In genomic region chr2:64650257-64650656, GRCh38 we compare ENCODE assay signal across 12 cellular contexts. TPM values are rescaled to one million over a fixed set of nuclear protein-coding genes. Genes with fewer than 3 reads are reported as not detected.
DNase-seq lines count a peak whose midpoint lies in the region; ATAC-seq, FAIRE-seq and TF ChIP-seq lines count a peak whose summit lies in the region.
"Had no signal": no experiment of that assay in that cellular context is flagged by ENCODE, and none has a peak within 500 bp of the region (broad histone marks: within the 10 kb centered on the region; RNA-seq: fewer than 3 reads in every experiment).

No MANE protein-coding gene starts in this region.

- no peak for FAIRE-seq in astrocyte (lab: Jason Lieb, UNC)

- H3K36me3 ChIP-seq in cardiac muscle cell: no peaks in the 10 kb centered on the region
- H3K36me3 ChIP-seq in astrocyte (ENCODE audit: insufficient read depth, low read length): no peaks in the 10 kb centered on the region
- H3K36me3 ChIP-seq in thyroid gland: no peaks in the 10 kb centered on the region
- H3K36me3 ChIP-seq: colonic mucosa had no signal

- no peak for TF ChIP-seq POLR2A in thyroid gland (IDR thresholded peaks at IDR 0.05)

- intact Hi-C loops in cardiac septum (cut with DNase I) (loop anchor here (5.0 kb wide), 1 partner anchor 128 kb away; the partner anchor contains the start of gene AFTPH), thyroid gland (cut with DNase I) (loop anchor here (5.0 kb wide), 1 partner anchor 102 kb away; no protein-coding TSS in a partner anchor)
- intact Hi-C loops in activated CD4-positive, alpha-beta T cell treated with anti-CD3 and anti-CD28 coated beads for 36 hours (cut with DNase I, micrococcal nuclease): loop anchor here in 1 of 2 experiments (5.0 kb wide), 2 partner anchors 407 to 508 kb away; partner anchors contain the start of genes CEP68 and PELI1

- H3K27ac ChIP-seq in cardiac muscle cell (peak overlapping the region; percentile 88), astrocyte (ENCODE audit: low read depth, low read length) (no peak overlapping the region), thyroid gland (peak overlapping the region; percentile 71 to 90 (median 76))

- H3K4me3 Mint-ChIP-seq in astrocyte (ENCODE audit: unreplicated experiment): peak overlapping the region; percentile 25
- H3K4me3 Mint-ChIP-seq in nephron progenitor cell: peak overlapping the region; percentile 38
- H3K4me3 Mint-ChIP-seq in activated CD4-positive, alpha-beta T cell treated with anti-CD3 and anti-CD28 coated beads for 36 hours: no peak overlapping the region

- H3K27ac Mint-ChIP-seq in astrocyte (ENCODE audit: unreplicated experiment): peak overlapping the region; percentile 21
- H3K27ac Mint-ChIP-seq in nephron progenitor cell: no peak overlapping the region
- no peak overlapping the region for H3K27ac Mint-ChIP-seq in activated CD4-positive, alpha-beta T cell treated with anti-CD3 and anti-CD28 coated beads for 36 hours

- H3K27me3 ChIP-seq in cardiac muscle cell (no peaks in the 10 kb centered on the region), astrocyte (ENCODE audit: insufficient read depth, low read length) (no peaks in the 10 kb centered on the region), thyroid gland (no peaks in the 10 kb centered on the region)
- H3K27me3 ChIP-seq: colonic mucosa had no signal

- H3K27me3 Mint-ChIP-seq in astrocyte (ENCODE audit: low read depth, unreplicated experiment): no peaks in the 10 kb centered on the region
- no peaks in the 10 kb centered on the region for H3K27me3 Mint-ChIP-seq in nephron progenitor cell (ENCODE audit: low read depth, poor library complexity)
- no peaks in the 10 kb centered on the region for H3K27me3 Mint-ChIP-seq in activated CD4-positive, alpha-beta T cell treated with anti-CD3 and anti-CD28 coated beads for 36 hours

- no peak overlapping the region for H3K4me3 ChIP-seq in cardiac muscle cell
- H3K4me3 ChIP-seq in astrocyte (ENCODE audit: insufficient read depth, low read depth, low read length): no peak overlapping the region
- no peak overlapping the region for H3K4me3 ChIP-seq in thyroid gland (replicated peaks in 1 of 3)
- H3K4me3 ChIP-seq: colonic mucosa had no signal

- 76 to 78% methylated on average over 5 of the region's 5 CpGs for WGBS in thyroid gland, 2 donors

- H2AFZ ChIP-seq in astrocyte (ENCODE audit: low read depth, low read length): no peak overlapping the region

- H3K9me3 Mint-ChIP-seq in astrocyte (ENCODE audit: unreplicated experiment) (no peaks in the 10 kb centered on the region), nephron progenitor cell (no peaks in the 10 kb centered on the region)
- no peaks in the 10 kb centered on the region for H3K9me3 Mint-ChIP-seq in activated CD4-positive, alpha-beta T cell treated with anti-CD3 and anti-CD28 coated beads for 36 hours (ENCODE audit: low read depth)

- TF ChIP-seq CTCF in cardiac muscle cell (IDR thresholded peaks at IDR 0.05; ENCODE audit: low read depth, low read length) (no peak), astrocyte (IDR thresholded peaks at IDR 0.05; ENCODE audit: insufficient read depth, low read depth, low read length) (no peak), nephron progenitor cell (IDR thresholded peaks at IDR 0.05) (no peak), thyroid gland (IDR thresholded peaks at IDR 0.05) (no peak)

- H3K4me1 ChIP-seq in cardiac muscle cell (ENCODE audit: low read depth): peaks cover 71% of the 10 kb centered on the region
- H3K4me1 ChIP-seq in astrocyte (ENCODE audit: insufficient read depth, low read length): peaks cover 37% of the 10 kb centered on the region
- H3K4me1 ChIP-seq in thyroid gland: peaks cover 41 to 63% of the 10 kb centered on the region in 2 donors

- no peak overlapping the region for H3K9ac ChIP-seq in astrocyte (ENCODE audit: low read length)

- H3K9me3 ChIP-seq in cardiac muscle cell (ENCODE audit: low read depth) (no peaks in the 10 kb centered on the region), astrocyte (ENCODE audit: insufficient read depth, low read depth, low read length) (no peaks in the 10 kb centered on the region), thyroid gland (no peaks in the 10 kb centered on the region)
- H3K9me3 ChIP-seq: colonic mucosa had no signal

- peaks cover 58% of the 10 kb centered on the region for H4K20me1 ChIP-seq in astrocyte (ENCODE audit: insufficient read depth, low read length)

- CTCF ChIA-PET in activated CD4-positive, alpha-beta T cell treated with anti-CD3 and anti-CD28 coated beads for 36 hours (lab: Charles Lee): interaction anchor here (0.7 to 4.0 kb wide), 13 partner anchors 7 to 217 kb away, joined by 3 to 19 read pairs (median 6); no protein-coding TSS in a partner anchor

- no peak for ATAC-seq in activated CD4-positive, alpha-beta T cell treated with anti-CD3 and anti-CD28 coated beads for 36 hours

- DNase-seq in cardiac muscle cell (ENCODE audit: low read depth in 1 of 2, low spot score in 1 of 2) (no peak), cardiac septum (ENCODE audit: low spot score) (no peak), astrocyte (ENCODE audit: low read depth) (no peak), nephron progenitor cell (no peak), thyroid gland (no peak), DMS114 treated with DMSO at 0.1 percent for 48 hours (lab: John Stamatoyannopoulos, UW; ENCODE audit: unreplicated experiment) (no peak)
- no peak for DNase-seq in effector CD4-positive, alpha-beta T cell
- DNase-seq in activated CD4-positive, alpha-beta T cell treated with anti-CD3 and anti-CD28 coated beads for 36 hours: no peak
- DNase-seq: NCI-H1048; stimulated activated CD4-positive, alpha-beta T cell treated with anti-CD3 and anti-CD28 coated beads, Interleukin-12 subunit alpha, Interleukin-12 subunit beta, amount 100 ng/mL, for 4 hours; T1000 had no signal

- H3K36me3 Mint-ChIP-seq in astrocyte (ENCODE audit: low read depth, unreplicated experiment) (peaks cover 1% of the 10 kb centered on the region), nephron progenitor cell (ENCODE audit: low read depth) (no peaks in the 10 kb centered on the region)
- H3K36me3 Mint-ChIP-seq in activated CD4-positive, alpha-beta T cell treated with anti-CD3 and anti-CD28 coated beads for 36 hours (ENCODE audit: low read depth): peaks cover 3% of the 10 kb centered on the region

- H3K4me1 Mint-ChIP-seq in astrocyte (ENCODE audit: low read depth, unreplicated experiment) (peaks cover 54% of the 10 kb centered on the region), nephron progenitor cell (peaks cover 86% of the 10 kb centered on the region)
- peaks cover 70% of the 10 kb centered on the region for H3K4me1 Mint-ChIP-seq in activated CD4-positive, alpha-beta T cell treated with anti-CD3 and anti-CD28 coated beads for 36 hours

- no peak overlapping the region for H3K4me2 ChIP-seq in astrocyte (ENCODE audit: low read length)

- peaks cover 78% of the 10 kb centered on the region for H3K79me2 ChIP-seq in astrocyte (ENCODE audit: insufficient read depth, low read length)

- POLR2A ChIA-PET in activated CD4-positive, alpha-beta T cell treated with anti-CD3 and anti-CD28 coated beads for 36 hours (lab: Charles Lee): interaction anchor here (0.6 kb wide), 1 partner anchor 37 kb away, joined by 7 read pairs; no protein-coding TSS in a partner anchor

RNA-seq across cellular contexts. Expression of gene SERTAD2, which starts 3.5 kb away (rescaled TPM):
- total RNA-seq in cardiac muscle cell: 14.0 and 21.2 TPM in 2 replicates
- 12.0 and 19.4 TPM in 2 replicates for polyA plus RNA-seq in cardiac muscle cell
- total RNA-seq in cardiac septum: 22.8 TPM
- 39.9 and 42.2 TPM in 2 replicates for total RNA-seq in astrocyte
- total RNA-seq in thyroid gland: 10 to 100 TPM; 13.7 to 17.3 (median 16.6) TPM
- 10 to 100 TPM; 14.5 to 14.9 TPM for total RNA-seq in activated CD4-positive, alpha-beta T cell treated with anti-CD3 and anti-CD28 coated beads for 36 hours
